In genomic region chr14:52312872-52313492, GRCh38 we compare ENCODE assay signal across 11 cellular contexts. TPM values are rescaled to one million over a fixed set of nuclear protein-coding genes. Genes with fewer than 3 reads are reported as not detected.
DNase-seq lines count a peak whose midpoint lies in the region; ATAC-seq, FAIRE-seq and TF ChIP-seq lines count a peak whose summit lies in the region.
"Had no signal": no experiment of that assay in that cellular context is flagged by ENCODE, and none has a peak within 500 bp of the region (broad histone marks: within the 10 kb centered on the region; RNA-seq: fewer than 3 reads in every experiment).

No MANE protein-coding gene starts in this region.

- TF ChIP-seq CTCF in transverse colon (IDR thresholded peaks at IDR 0.05), result no peak

- no peaks in the 10 kb centered on the region for H3K27me3 Mint-ChIP-seq in activated CD8-positive, alpha-beta memory T cell treated with anti-CD3 and anti-CD28 coated beads, Interleukin-2, amount 10 ng/mL, durations not matched to agents 7 days and 5 days
- H3K27me3 Mint-ChIP-seq in activated naive CD8-positive, alpha-beta T cell treated with anti-CD3 and anti-CD28 coated beads, Interleukin-2, amount 10 ng/mL, durations not matched to agents 7 days and 5 days, result no peaks in the 10 kb centered on the region

- H3K4me1 Mint-ChIP-seq in activated CD8-positive, alpha-beta memory T cell treated with anti-CD3 and anti-CD28 coated beads, Interleukin-2, amount 10 ng/mL, durations not matched to agents 7 days and 5 days, result peaks cover 51% of the 10 kb centered on the region
- H3K4me1 Mint-ChIP-seq in activated naive CD8-positive, alpha-beta T cell treated with anti-CD3 and anti-CD28 coated beads, Interleukin-2, amount 10 ng/mL, durations not matched to agents 7 days and 5 days, result peaks cover 58% of the 10 kb centered on the region

- H3K4me3 ChIP-seq in mononuclear cell (ENCODE audit: low read length) (peak overlapping the region; percentile 79), transverse colon (peak overlapping the region in 3 of 4 donors; percentile 46 to 67 (median 55))

- TF ChIP-seq POLR2A in transverse colon (IDR thresholded peaks at IDR 0.05), result peak; percentile 13

- H3K4me1 ChIP-seq in mononuclear cell (ENCODE audit: insufficient read depth, low read length) (peaks cover 87% of the 10 kb centered on the region), transverse colon (peaks cover 3 to 30% (median 10%) of the 10 kb centered on the region in 4 donors)

- 58 to 79% methylated on average over 6 to 7 of the region's 7 CpGs for WGBS in transverse colon (ENCODE audit: low coverage in 1 of 2), 2 donors

- H3K36me3 Mint-ChIP-seq in activated CD8-positive, alpha-beta memory T cell treated with anti-CD3 and anti-CD28 coated beads, Interleukin-2, amount 10 ng/mL, durations not matched to agents 7 days and 5 days, result peaks cover 79% of the 10 kb centered on the region
- H3K36me3 Mint-ChIP-seq in activated naive CD8-positive, alpha-beta T cell treated with anti-CD3 and anti-CD28 coated beads, Interleukin-2, amount 10 ng/mL, durations not matched to agents 7 days and 5 days, result peaks cover 77% of the 10 kb centered on the region

- no peak for ATAC-seq in activated CD8-positive, alpha-beta memory T cell treated with anti-CD3 and anti-CD28 coated beads, Interleukin-2, amount 10 ng/mL, durations not matched to agents 7 days and 5 days
- ATAC-seq in activated naive CD8-positive, alpha-beta T cell treated with anti-CD3 and anti-CD28 coated beads, Interleukin-2, amount 10 ng/mL, durations not matched to agents 7 days and 5 days (ENCODE audit: low read depth), result no peak

- H3K36me3 ChIP-seq in transverse colon, result no peaks in the 10 kb centered on the region

- CTCF ChIA-PET in activated CD8-positive, alpha-beta memory T cell treated with anti-CD3 and anti-CD28 coated beads, Interleukin-2, amount 10 ng/mL, durations not matched to agents 7 days and 5 days (lab: Charles Lee), result interaction anchor here (7.3 to 7.5 kb wide), 2 partner anchors 13 to 39 kb away, joined by 26 to 52 read pairs; no protein-coding TSS in a partner anchor

- intact Hi-C loops in transverse colon (cut with DNase I; ENCODE audit: low total_unique reads), result no loop called here

- peak overlapping the region; percentile 74 to 83 (median 82) for H3K27ac ChIP-seq in transverse colon
- H3K27ac ChIP-seq in caudate nucleus (ENCODE audit: low read depth, low read length), result no peak overlapping the region
- H3K27ac ChIP-seq: C4-2B had no signal

- POLR2A ChIA-PET in activated naive CD8-positive, alpha-beta T cell treated with anti-CD3 and anti-CD28 coated beads, Interleukin-2, amount 10 ng/mL, durations not matched to agents 7 days and 5 days (lab: Charles Lee), result interaction anchor here (0.6 to 12.0 kb wide), 8 partner anchors 8 to 452 kb away, joined by 4 to 225 read pairs (median 25); partner anchors contain the start of gene GNG2

- H3K4me3 Mint-ChIP-seq in activated CD8-positive, alpha-beta memory T cell treated with anti-CD3 and anti-CD28 coated beads, Interleukin-2, amount 10 ng/mL, durations not matched to agents 7 days and 5 days, result peak overlapping the region; percentile 100
- H3K4me3 Mint-ChIP-seq in activated naive CD8-positive, alpha-beta T cell treated with anti-CD3 and anti-CD28 coated beads, Interleukin-2, amount 10 ng/mL, durations not matched to agents 7 days and 5 days, result peak overlapping the region; percentile 97

- H3K27me3 ChIP-seq in mononuclear cell (ENCODE audit: insufficient read depth, low read length), result no peaks in the 10 kb centered on the region
- peaks cover 6% of the 10 kb centered on the region for H3K27me3 ChIP-seq in transverse colon

- FAIRE-seq in GM19239 (lab: Jason Lieb, UNC), result no peak

- in situ Hi-C loops in transverse colon (cut with MboI; ENCODE audit: low pct_ligation_motif_present in 1 of 4, low pct_unique_long_range_greater_than_20kb in 1 of 4, low sequenced_read_pairs in 3 of 4), result no loop called here

- no peaks in the 10 kb centered on the region for H3K9me3 ChIP-seq in mononuclear cell (ENCODE audit: low read depth, low read length)
- no peaks in the 10 kb centered on the region for H3K9me3 ChIP-seq in transverse colon

- peak overlapping the region; percentile 99 for H3K27ac Mint-ChIP-seq in activated CD8-positive, alpha-beta memory T cell treated with anti-CD3 and anti-CD28 coated beads, Interleukin-2, amount 10 ng/mL, durations not matched to agents 7 days and 5 days
- H3K27ac Mint-ChIP-seq in activated naive CD8-positive, alpha-beta T cell treated with anti-CD3 and anti-CD28 coated beads, Interleukin-2, amount 10 ng/mL, durations not matched to agents 7 days and 5 days, result peak overlapping the region; percentile 97

- no peaks in the 10 kb centered on the region for H3K9me3 Mint-ChIP-seq in activated CD8-positive, alpha-beta memory T cell treated with anti-CD3 and anti-CD28 coated beads, Interleukin-2, amount 10 ng/mL, durations not matched to agents 7 days and 5 days (ENCODE audit: low read depth)
- H3K9me3 Mint-ChIP-seq in activated naive CD8-positive, alpha-beta T cell treated with anti-CD3 and anti-CD28 coated beads, Interleukin-2, amount 10 ng/mL, durations not matched to agents 7 days and 5 days, result no peaks in the 10 kb centered on the region

- no peak for TF ChIP-seq EP300 in transverse colon (IDR thresholded peaks at IDR 0.05; ENCODE audit: low read depth)

- no peak for DNase-seq in activated CD8-positive, alpha-beta memory T cell treated with anti-CD3 and anti-CD28 coated beads, Interleukin-2, amount 10 ng/mL, durations not matched to agents 7 days and 5 days
- DNase-seq in activated CD8-positive, alpha-beta memory T cell treated with anti-CD3 and anti-CD28 coated beads for 24 hours, result no peak
- DNase-seq in activated naive CD8-positive, alpha-beta T cell treated with anti-CD3 and anti-CD28 coated beads, Interleukin-2, amount 10 ng/mL, durations not matched to agents 7 days and 5 days, result no peak
- no peak for DNase-seq in transverse colon
- no peak for DNase-seq in caudate nucleus (lab: John Stamatoyannopoulos, UW)
- DNase-seq in NCI-H1694 (lab: John Stamatoyannopoulos, UW), result no peak
- DNase-seq in GM19239 (ENCODE audit: insufficient read length, low spot score), result no peak
- DNase-seq: activated CD4-positive, alpha-beta T cell treated with anti-CD3 and anti-CD28 coated beads for 4 hours had no signal

RNA-seq across cellular contexts. Expression of gene PTGER2, which starts 1.1 kb away (rescaled TPM):
- total RNA-seq in activated CD8-positive, alpha-beta memory T cell treated with anti-CD3 and anti-CD28 coated beads, Interleukin-2, amount 10 ng/mL, durations not matched to agents 7 days and 5 days, result 100 to 1,000 TPM in 1 of 2 experiments, 10 to 100 TPM in 1; 97.6 to 117 TPM
- total RNA-seq in activated naive CD8-positive, alpha-beta T cell treated with anti-CD3 and anti-CD28 coated beads, Interleukin-2, amount 10 ng/mL, durations not matched to agents 7 days and 5 days, result 100 to 1,000 TPM; 115 to 119 TPM
- total RNA-seq in mononuclear cell (46.7 TPM), transverse colon (1 to 10 TPM; 1.1 to 9.4 (median 4.9) TPM)
- total RNA-seq: pulmonary artery endothelial cell had no signal

RNA-seq across cellular contexts. Expression of gene PTGDR, which starts 45.5 kb away (rescaled TPM):
- total RNA-seq in activated CD8-positive, alpha-beta memory T cell treated with anti-CD3 and anti-CD28 coated beads, Interleukin-2, amount 10 ng/mL, durations not matched to agents 7 days and 5 days, result 1 to 10 TPM in 1 of 2 experiments, under 1 TPM in 1; 0.07 to 1.7 TPM
- total RNA-seq in activated naive CD8-positive, alpha-beta T cell treated with anti-CD3 and anti-CD28 coated beads, Interleukin-2, amount 10 ng/mL, durations not matched to agents 7 days and 5 days, result 1 to 10 TPM; 2.6 to 3.1 TPM
- 3.8 TPM for total RNA-seq in mononuclear cell
- total RNA-seq in transverse colon, result 10 to 100 TPM; 12.3 to 30.1 (median 28.3) TPM
- total RNA-seq: pulmonary artery endothelial cell had no signal
